ENCODE assay signal across 37 cellular contexts in genomic region chr14:25803419-25804018, GRCh38.
"Had no signal": no experiment of that assay in that cellular context is flagged by ENCODE, and none has a peak within 500 bp of the region (broad histone marks: within the 10 kb centered on the region; RNA-seq: fewer than 3 reads in every experiment).

No MANE protein-coding gene starts in this region.

- H3K4me1 Mint-ChIP-seq: activated naive CD4-positive, alpha-beta T cell treated with anti-CD3 and anti-CD28 coated beads, Interleukin-2, amount 10 ng/mL, durations not matched to agents 7 days and 5 days; activated naive CD4-positive, alpha-beta T cell treated with anti-CD3 and anti-CD28 coated beads, Interleukin-2, amount 50 U/mL, for 24 hours; activated naive CD8-positive, alpha-beta T cell treated with anti-CD3 and anti-CD28 coated beads for 36 hours; activated naive CD8-positive, alpha-beta T cell treated with anti-CD3 and anti-CD28 coated beads, Interleukin-2, amount 10 ng/mL, durations not matched to agents 7 days and 5 days; activated naive CD8-positive, alpha-beta T cell treated with anti-CD3 and anti-CD28 coated beads, Interleukin-2, amount 50 U/mL, for 24 hours; activated T-helper 17 cell treated with anti-CD3 and anti-CD28 coated beads, Interleukin-2, amount 50 U/mL, for 72 hours; brain; central memory CD8-positive, alpha-beta T cell had no signal

- H3K4me3 ChIP-seq: adrenal gland, ascending aorta, body of pancreas, breast epithelium, cardiac muscle cell had no signal

- DNase-seq: activated effector memory CD4-positive, alpha-beta T cell treated with Interleukin-2 at 50 U/mL for 16 hours; activated gamma-delta T cell; activated gamma-delta T cell treated with Interleukin-2 at 50 U/mL for 16 hours; activated naive CD4-positive, alpha-beta T cell; activated naive CD4-positive, alpha-beta T cell treated with anti-CD3 and anti-CD28 coated beads for 36 hours; activated naive CD4-positive, alpha-beta T cell treated with anti-CD3 and anti-CD28 coated beads, Interleukin-2, amount 10 ng/mL, durations not matched to agents 7 days and 5 days; activated naive CD4-positive, alpha-beta T cell treated with anti-CD3 and anti-CD28 coated beads, Interleukin-2, amount 50 U/mL, for 16 hours; activated naive CD4-positive, alpha-beta T cell treated with Interleukin-2 at 50 U/mL for 16 hours; activated naive CD8-positive, alpha-beta T cell treated with anti-CD3 and anti-CD28 coated beads for 36 hours; activated naive CD8-positive, alpha-beta T cell treated with anti-CD3 and anti-CD28 coated beads, Interleukin-2, amount 10 ng/mL, durations not matched to agents 7 days and 5 days; activated naive CD8-positive, alpha-beta T cell treated with anti-CD3 and anti-CD28 coated beads, Interleukin-2, amount 50 U/mL, for 24 hours; activated T-cell treated with anti-CD3 and anti-CD28 coated beads, Interleukin-2, amount 50 U/mL, for 1 hour; activated T-cell treated with anti-CD3 and anti-CD28 coated beads, Interleukin-2, amount 50 U/mL, for 24 hours; activated T-cell treated with anti-CD3 and anti-CD28 coated beads, Interleukin-2, amount 50 U/mL, for 4 hours; activated T-cell treated with anti-CD3 and anti-CD28 coated beads, Interleukin-2, amount 50 U/mL, for 48 hours; activated T-cell treated with anti-CD3 and anti-CD28 coated beads, Interleukin-2, amount 50 U/mL, for 72 hours; adrenal gland; amniotic stem cell; amygdala; anterior cingulate cortex; aorta; body of pancreas; brain microvascular endothelial cell; caudate nucleus; central memory CD4-positive, alpha-beta T cell; cerebellar nuclear complex had no signal

- H3K27ac Mint-ChIP-seq: activated naive CD4-positive, alpha-beta T cell treated with anti-CD3 and anti-CD28 coated beads for 36 hours; activated naive CD4-positive, alpha-beta T cell treated with anti-CD3 and anti-CD28 coated beads, Interleukin-2, amount 10 ng/mL, durations not matched to agents 7 days and 5 days; activated naive CD4-positive, alpha-beta T cell treated with anti-CD3 and anti-CD28 coated beads, Interleukin-2, amount 50 U/mL, for 24 hours; activated naive CD4-positive, alpha-beta T cell treated with anti-CD3 and anti-CD28 coated beads, Interleukin-2, amount 50 U/mL, for 72 hours; activated naive CD8-positive, alpha-beta T cell; activated naive CD8-positive, alpha-beta T cell treated with anti-CD3 and anti-CD28 coated beads for 36 hours; activated naive CD8-positive, alpha-beta T cell treated with anti-CD3 and anti-CD28 coated beads, Interleukin-2, amount 10 ng/mL, durations not matched to agents 7 days and 5 days; activated naive CD8-positive, alpha-beta T cell treated with anti-CD3 and anti-CD28 coated beads, Interleukin-2, amount 50 U/mL, for 24 hours; activated T-cell treated with anti-CD3 and anti-CD28 coated beads, Interleukin-2, amount 50 U/mL, for 24 hours; activated T-cell treated with anti-CD3 and anti-CD28 coated beads, Interleukin-2, amount 50 U/mL, for 72 hours; activated T-helper 1 cell treated with anti-CD3 and anti-CD28 coated beads, Interleukin-12 subunit alpha, Interleukin-12 subunit beta, Interleukin-2, Interleukin-4 antibody, amounts not matched to agents 30 ng/mL and 10 ng/mL and 1 ng/mL, durations not matched to agents 14 hours and 24 hours and 36 hours; activated T-helper 17 cell treated with anti-CD3 and anti-CD28 coated beads, Interleukin-2, amount 50 U/mL, for 72 hours; activated T-helper 2 cell treated with anti-CD3 and anti-CD28 coated beads, Interferon-gamma antibody, Interleukin-2, Interleukin-4, amounts not matched to agents 10 μg/mL and 5 μg/mL and 100 μg/mL, durations not matched to agents 14 hours and 24 hours and 36 hours; brain had no signal

- H3K36me3 Mint-ChIP-seq: activated naive CD4-positive, alpha-beta T cell treated with anti-CD3 and anti-CD28 coated beads, Interleukin-2, amount 10 ng/mL, durations not matched to agents 7 days and 5 days; activated naive CD4-positive, alpha-beta T cell treated with anti-CD3 and anti-CD28 coated beads, Interleukin-2, amount 50 U/mL, for 24 hours; activated naive CD8-positive, alpha-beta T cell; activated naive CD8-positive, alpha-beta T cell treated with anti-CD3 and anti-CD28 coated beads for 36 hours; activated naive CD8-positive, alpha-beta T cell treated with anti-CD3 and anti-CD28 coated beads, Interleukin-2, amount 10 ng/mL, durations not matched to agents 7 days and 5 days; brain had no signal

- H3K4me3 Mint-ChIP-seq: activated naive CD4-positive, alpha-beta T cell treated with anti-CD3 and anti-CD28 coated beads for 36 hours; activated naive CD4-positive, alpha-beta T cell treated with anti-CD3 and anti-CD28 coated beads, Interleukin-2, amount 10 ng/mL, durations not matched to agents 7 days and 5 days; activated naive CD4-positive, alpha-beta T cell treated with anti-CD3 and anti-CD28 coated beads, Interleukin-2, amount 50 U/mL, for 24 hours; activated naive CD8-positive, alpha-beta T cell; activated naive CD8-positive, alpha-beta T cell treated with anti-CD3 and anti-CD28 coated beads for 36 hours; activated naive CD8-positive, alpha-beta T cell treated with anti-CD3 and anti-CD28 coated beads, Interleukin-2, amount 10 ng/mL, durations not matched to agents 7 days and 5 days; activated naive CD8-positive, alpha-beta T cell treated with anti-CD3 and anti-CD28 coated beads, Interleukin-2, amount 50 U/mL, for 24 hours; activated T-cell treated with anti-CD3 and anti-CD28 coated beads, Interleukin-2, amount 50 U/mL, for 24 hours; activated T-cell treated with anti-CD3 and anti-CD28 coated beads, Interleukin-2, amount 50 U/mL, for 4 hours; activated T-cell treated with anti-CD3 and anti-CD28 coated beads, Interleukin-2, amount 50 U/mL, for 72 hours; activated T-helper 1 cell treated with anti-CD3 and anti-CD28 coated beads, Interleukin-12 subunit alpha, Interleukin-12 subunit beta, Interleukin-2, Interleukin-4 antibody, amounts not matched to agents 30 ng/mL and 10 ng/mL and 1 ng/mL, durations not matched to agents 14 hours and 24 hours and 36 hours; activated T-helper 17 cell treated with anti-CD3 and anti-CD28 coated beads, Interleukin-2, amount 50 U/mL, for 72 hours; brain; central memory CD8-positive, alpha-beta T cell had no signal

- H3K36me3 ChIP-seq: adrenal gland, ascending aorta, brain microvascular endothelial cell, breast epithelium, cardiac muscle cell had no signal

- H3K27me3 Mint-ChIP-seq: activated naive CD4-positive, alpha-beta T cell treated with anti-CD3 and anti-CD28 coated beads, Interleukin-2, amount 10 ng/mL, durations not matched to agents 7 days and 5 days; activated naive CD4-positive, alpha-beta T cell treated with anti-CD3 and anti-CD28 coated beads, Interleukin-2, amount 50 U/mL, for 24 hours; activated naive CD8-positive, alpha-beta T cell treated with anti-CD3 and anti-CD28 coated beads for 36 hours; activated naive CD8-positive, alpha-beta T cell treated with anti-CD3 and anti-CD28 coated beads, Interleukin-2, amount 10 ng/mL, durations not matched to agents 7 days and 5 days; activated naive CD8-positive, alpha-beta T cell treated with anti-CD3 and anti-CD28 coated beads, Interleukin-2, amount 50 U/mL, for 24 hours; activated T-cell treated with anti-CD3 and anti-CD28 coated beads, Interleukin-2, amount 50 U/mL, for 24 hours; activated T-helper 17 cell treated with anti-CD3 and anti-CD28 coated beads, Interleukin-2, amount 50 U/mL, for 72 hours; central memory CD8-positive, alpha-beta T cell had no signal

- H3K27me3 ChIP-seq: adrenal gland, ascending aorta, body of pancreas, brain microvascular endothelial cell, breast epithelium, cardiac muscle cell had no signal

- ATAC-seq: activated naive CD4-positive, alpha-beta T cell treated with anti-CD3 and anti-CD28 coated beads, Interleukin-2, amount 50 U/mL, for 72 hours; activated naive CD8-positive, alpha-beta T cell treated with anti-CD3 and anti-CD28 coated beads, Interleukin-2, amount 50 U/mL, for 24 hours; activated T-cell treated with anti-CD3 and anti-CD28 coated beads, Interleukin-2, amount 50 U/mL, for 4 hours; activated T-cell treated with anti-CD3 and anti-CD28 coated beads, Interleukin-2, amount 50 U/mL, for 72 hours; activated T-helper 17 cell treated with anti-CD3 and anti-CD28 coated beads, Interleukin-2, amount 50 U/mL, for 72 hours; body of pancreas had no signal
